ENCODE assay signal across 11 cellular contexts in genomic region chr10:109875151-109875568, GRCh38.
"Had no signal": no experiment of that assay in that cellular context is flagged by ENCODE, and none has a peak within 500 bp of the region (broad histone marks: within the 10 kb centered on the region; RNA-seq: fewer than 3 reads in every experiment).

No MANE protein-coding gene starts in this region.

- H3K4me1 ChIP-seq: foreskin keratinocyte, prostate gland had no signal

- H3K9me3 ChIP-seq: prostate gland had no signal

- H3K36me3 ChIP-seq: prostate gland had no signal

- H3K4me3 ChIP-seq: prostate gland had no signal

- ATAC-seq: foreskin keratinocyte, T-helper 17 cell had no signal

- H3K27ac ChIP-seq: foreskin keratinocyte had no signal

- H3K27me3 ChIP-seq: foreskin keratinocyte had no signal

- DNase-seq: activated B cell treated with CpG ODN at 0.5 μM for 24 hours; activated CD4-positive, alpha-beta T cell treated with anti-CD3 and anti-CD28 coated beads, Interleukin-2, amount 10 ng/mL, durations not matched to agents 24 days and 14 days; activated effector memory CD4-positive, alpha-beta T cell treated with Interleukin-2 at 50 U/mL for 16 hours; activated T-cell treated with anti-CD3 and anti-CD28 coated beads, Interleukin-2, amount 50 U/mL, for 24 hours; foreskin keratinocyte; occipital lobe; SHP77; stimulated activated CD4-positive, alpha-beta T cell treated with anti-CD3 and anti-CD28 coated beads, Interleukin-4, amount 100 ng/mL, for 4 hours; T-helper 17 cell; trophoblast cell had no signal
